Comparison of ENCODE assay signal across 18 cellular contexts in genomic region chr3:134824676-134825290, GRCh38. TPM values are rescaled to one million over a fixed set of nuclear protein-coding genes. Genes with fewer than 3 reads are reported as not detected.
A peak's percentile ranks its signal among the peaks of the same experiment; 100 is the strongest.
DNase-seq lines count a peak whose midpoint lies in the region; ATAC-seq and TF ChIP-seq lines count a peak whose summit lies in the region.
"Had no signal": no experiment of that assay in that cellular context is flagged by ENCODE, and none has a peak within 500 bp of the region (broad histone marks: within the 10 kb centered on the region; RNA-seq: fewer than 3 reads in every experiment).

No MANE protein-coding gene starts in this region.

- H4K20me1 ChIP-seq in OCI-LY3 (ENCODE audit: insufficient read depth, low read length): peaks cover 98% of the 10 kb centered on the region

- H3K9me3 ChIP-seq in left ventricle myocardium inferior (replicated peaks) (no peaks in the 10 kb centered on the region), OCI-LY3 (ENCODE audit: insufficient read depth, low read length) (no peaks in the 10 kb centered on the region), sigmoid colon (no peaks in the 10 kb centered on the region)

- intact Hi-C loops in Right ventricle myocardium inferior (cut with DNase I) (no loop called here), left ventricle myocardium inferior (cut with micrococcal nuclease) (no loop called here), sigmoid colon (cut with DNase I) (no loop called here)
- intact Hi-C loops in activated CD4-positive, alpha-beta memory T cell treated with anti-CD3 and anti-CD28 coated beads for 36 hours (cut with micrococcal nuclease): no loop called here

- no peak for TF ChIP-seq POLR2A in sigmoid colon (IDR thresholded peaks at IDR 0.05)

- H3K27ac Mint-ChIP-seq in activated CD4-positive, alpha-beta memory T cell treated with anti-CD3 and anti-CD28 coated beads for 36 hours: no peak overlapping the region
- H3K27ac Mint-ChIP-seq: CD14-positive monocyte had no signal

- H3K9ac ChIP-seq in OCI-LY3 (ENCODE audit: low read length): no peak overlapping the region
- H3K9ac ChIP-seq: GM23248 had no signal

- no peak for TF ChIP-seq CTCF in left ventricle myocardium inferior (IDR thresholded peaks at IDR 0.05; ENCODE audit: borderline replicate concordance)
- TF ChIP-seq CTCF in OCI-LY3 (IDR thresholded peaks at IDR 0.05; ENCODE audit: low read depth, low read length): no peak
- no peak for TF ChIP-seq CTCF in sigmoid colon (IDR thresholded peaks at IDR 0.05)

- POLR2A ChIA-PET in activated CD4-positive, alpha-beta memory T cell treated with anti-CD3 and anti-CD28 coated beads for 36 hours (lab: Charles Lee): interaction anchor here (1.0 kb wide), 1 partner anchor 11 kb away, joined by 3 read pairs; no protein-coding TSS in a partner anchor

- ATAC-seq in Right ventricle myocardium inferior: peak; percentile 74

- no peaks in the 10 kb centered on the region for H3K4me1 ChIP-seq in left ventricle myocardium inferior
- peaks cover 82% of the 10 kb centered on the region for H3K4me1 ChIP-seq in OCI-LY3 (ENCODE audit: low read length)
- H3K4me1 ChIP-seq in sigmoid colon: peaks cover 0 to 7% (median 0%) of the 10 kb centered on the region in 4 donors

- peak overlapping the region; percentile 37 for H3K4me2 ChIP-seq in OCI-LY3 (ENCODE audit: low read length)

- no peak overlapping the region for H3K27ac ChIP-seq in left ventricle myocardium inferior (replicated peaks)
- H3K27ac ChIP-seq in OCI-LY3 (ENCODE audit: low read length): peak overlapping the region; percentile 68; the same call in 1 of the 2 replicates
- H3K27ac ChIP-seq in sigmoid colon: no peak overlapping the region
- H3K27ac ChIP-seq: GM23248 had no signal

- TF ChIP-seq EP300 in sigmoid colon (IDR thresholded peaks at IDR 0.05): no peak

- H3K4me3 Mint-ChIP-seq in activated CD4-positive, alpha-beta memory T cell treated with anti-CD3 and anti-CD28 coated beads for 36 hours: no peak overlapping the region
- H3K4me3 Mint-ChIP-seq: CD14-positive monocyte had no signal

- no peaks in the 10 kb centered on the region for H3K27me3 Mint-ChIP-seq in activated CD4-positive, alpha-beta memory T cell treated with anti-CD3 and anti-CD28 coated beads for 36 hours

- H3K4me3 ChIP-seq in left ventricle myocardium inferior: no peak overlapping the region
- H3K4me3 ChIP-seq in OCI-LY3 (ENCODE audit: low read length): peak overlapping the region; percentile 14; the same call in 1 of the 2 replicates
- no peak overlapping the region for H3K4me3 ChIP-seq in sigmoid colon
- H3K4me3 ChIP-seq: GM23248 had no signal

- no peak for DNase-seq in Right ventricle myocardium inferior (ENCODE audit: missing footprints)
- DNase-seq in left ventricle myocardium inferior: no peak
- peak; percentile 22 for DNase-seq in NCI-H2196 treated with DMSO at 0.1 percent for 48 hours (lab: John Stamatoyannopoulos, UW; ENCODE audit: unreplicated experiment)
- peak; percentile 47 for DNase-seq in sigmoid colon
- DNase-seq in activated T-cell treated with anti-CD3 and anti-CD28 coated beads, Interleukin-2, amount 50 U/mL, for 1 hour: no peak
- DNase-seq in activated CD4-positive, alpha-beta memory T cell treated with anti-CD3 and anti-CD28 coated beads for 36 hours: no peak
- DNase-seq: ACHN, AML-193, DMS153, GM23248, HCEC 1CT, NCI-H1048, NCI-H187, NCI-H2227 treated with DMSO at 0.1 percent for 48 hours had no signal

- no peaks in the 10 kb centered on the region for H3K36me3 Mint-ChIP-seq in activated CD4-positive, alpha-beta memory T cell treated with anti-CD3 and anti-CD28 coated beads for 36 hours
- H3K36me3 Mint-ChIP-seq: CD14-positive monocyte had no signal

- no peak overlapping the region for H2AFZ ChIP-seq in OCI-LY3 (ENCODE audit: low read depth, low read length)
- H2AFZ ChIP-seq: GM23248 had no signal

- no peaks in the 10 kb centered on the region for H3K4me1 Mint-ChIP-seq in activated CD4-positive, alpha-beta memory T cell treated with anti-CD3 and anti-CD28 coated beads for 36 hours (ENCODE audit: low read depth)
- H3K4me1 Mint-ChIP-seq: CD14-positive monocyte had no signal

- H3K27me3 ChIP-seq in left ventricle myocardium inferior (ENCODE audit: low read depth): no peaks in the 10 kb centered on the region
- H3K27me3 ChIP-seq in OCI-LY3 (ENCODE audit: low read depth, low read length): no peaks in the 10 kb centered on the region
- no peaks in the 10 kb centered on the region for H3K27me3 ChIP-seq in sigmoid colon

- WGBS in sigmoid colon, 2 donors: 77 to 85% methylated on average over 3 of the region's 3 CpGs

- CTCF ChIA-PET in activated CD4-positive, alpha-beta memory T cell treated with anti-CD3 and anti-CD28 coated beads for 36 hours (lab: Charles Lee): interaction anchor here (0.7 kb wide), 1 partner anchor 30 kb away, joined by 3 read pairs; the partner anchor contains the start of gene EPHB1

- H3K79me2 ChIP-seq in OCI-LY3 (ENCODE audit: low read length): peaks cover 100% of the 10 kb centered on the region

- no peaks in the 10 kb centered on the region for H3K9me3 Mint-ChIP-seq in activated CD4-positive, alpha-beta memory T cell treated with anti-CD3 and anti-CD28 coated beads for 36 hours
- H3K9me3 Mint-ChIP-seq: CD14-positive monocyte had no signal

- H3K36me3 ChIP-seq in left ventricle myocardium inferior (no peaks in the 10 kb centered on the region), OCI-LY3 (replicated peaks; ENCODE audit: low read depth, low read length) (peaks cover 66% of the 10 kb centered on the region), sigmoid colon (no peaks in the 10 kb centered on the region)

RNA-seq across cellular contexts. Expression of gene EPHB1, which starts 29.7 kb away (rescaled TPM):
- 1.4 TPM for total RNA-seq in Right ventricle myocardium inferior
- total RNA-seq in left ventricle myocardium inferior: 1.3 TPM
- total RNA-seq in sigmoid colon: 10 to 100 TPM in 2 of 4 donors, 1 to 10 TPM in 2; 2.5 to 17.3 (median 10.0) TPM
- under 1 TPM in 1 of 3 donors, not detected in 2; 0.29 TPM for polyA plus RNA-seq in sigmoid colon
- 1 to 10 TPM; 1.3 TPM for total RNA-seq in activated CD4-positive, alpha-beta memory T cell treated with anti-CD3 and anti-CD28 coated beads for 36 hours
- total RNA-seq: HT-29, MCF 10A had no signal

Comparison
In these comparisons a context has a peak if more than half of its experiments do, and no peak if none do; other contexts are left out.
1. DNase-seq: peak in NCI-H2196 treated with DMSO at 0.1 percent for 48 hours (single experiment) and sigmoid colon (single experiment); none in Right ventricle myocardium inferior (single experiment), left ventricle myocardium inferior (single experiment), activated T-cell treated with anti-CD3 and anti-CD28 coated beads, Interleukin-2, amount 50 U/mL, for 1 hour (single experiment) and activated CD4-positive, alpha-beta memory T cell treated with anti-CD3 and anti-CD28 coated beads for 36 hours (single experiment).